Comparison of ENCODE assay signal across 21 cellular contexts in the genomic region with DNA sequence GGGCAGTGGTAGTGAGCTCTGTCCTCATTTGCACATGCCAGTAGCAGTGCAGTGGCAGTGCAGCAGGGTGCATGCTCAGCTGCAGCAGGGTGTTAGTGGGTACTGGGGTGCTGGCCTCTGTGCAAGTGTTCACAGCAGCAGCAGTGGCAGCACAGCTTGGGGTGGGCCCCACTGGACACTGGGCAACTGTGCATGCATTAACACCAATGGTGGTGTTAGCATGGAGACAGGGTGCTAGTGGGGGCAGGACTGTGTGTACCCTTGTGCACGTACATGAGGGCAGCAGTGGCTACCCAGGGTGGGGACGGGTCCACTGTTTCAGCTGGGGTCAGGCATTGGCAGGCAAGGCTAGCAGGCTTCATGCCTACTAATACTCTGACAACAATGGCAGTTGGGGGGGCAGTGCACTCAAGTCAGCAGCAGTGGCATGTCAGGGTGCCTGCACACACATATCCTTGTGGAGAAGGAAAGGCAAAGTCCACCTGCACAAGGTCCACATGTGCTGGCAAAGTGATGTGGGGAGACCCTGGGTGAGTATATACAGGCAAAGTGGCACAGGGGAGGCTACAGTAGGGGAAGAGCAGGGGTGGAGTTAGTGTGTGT.
DNase-seq lines count a peak whose midpoint lies in the region; ATAC-seq, FAIRE-seq and TF ChIP-seq lines count a peak whose summit lies in the region.
"Had no signal": no experiment of that assay in that cellular context is flagged by ENCODE, and none has a peak within 500 bp of the region (broad histone marks: within the 10 kb centered on the region; RNA-seq: fewer than 3 reads in every experiment).

No MANE protein-coding gene starts in this region.

- no peak overlapping the region for H2BK5ac ChIP-seq in IMR-90 (ENCODE audit: low read depth, low read length, poor library complexity, severe bottlenecking)
- H2BK5ac ChIP-seq in neuronal stem cell (ENCODE audit: low read length), result no peak overlapping the region

- no peak for FAIRE-seq in HepG2 (lab: Jason Lieb, UNC)
- FAIRE-seq: A204.1, GM12878, GM19239 had no signal

- TF ChIP-seq POLR2A in IMR-90 (IDR thresholded peaks at IDR 0.05; ENCODE audit: low read depth, low read length) (no peak), HepG2 (IDR thresholded peaks at IDR 0.05; ENCODE audit: insufficient read depth in 1 of 2, low read depth in 2 of 2, low read length in 2 of 2) (no peak)

- no peak overlapping the region for H2BK15ac ChIP-seq in IMR-90 (ENCODE audit: low read depth, low read length)
- no peak overlapping the region for H2BK15ac ChIP-seq in neuronal stem cell (ENCODE audit: low read length)

- H4K5ac ChIP-seq in IMR-90 (ENCODE audit: low read depth, low read length), result no peak overlapping the region

- no peak overlapping the region for H2AK5ac ChIP-seq in IMR-90 (ENCODE audit: low read depth, low read length)
- peak overlapping the region; percentile 49 for H2AK5ac ChIP-seq in neuronal stem cell (ENCODE audit: low read depth, low read length)

- no peak for ATAC-seq in IMR-90 (ENCODE audit: low read depth)
- peak; percentile 35 for ATAC-seq in HepG2
- ATAC-seq in upper lobe of right lung, result peak; percentile 13
- ATAC-seq: GM12878 had no signal

- H2BK20ac ChIP-seq in IMR-90 (ENCODE audit: low read depth, low read length), result no peak overlapping the region

- H3K4me3 ChIP-seq in IMR-90 (ENCODE audit: insufficient read depth, low read depth, low read length) (no peak overlapping the region), HepG2 (replicated peaks in 1 of 3; ENCODE audit: insufficient read depth in 1 of 3, low read depth in 2 of 3, low read length in 3 of 3) (no peak overlapping the region), neuronal stem cell (ENCODE audit: low read length in 2 of 2) (peak overlapping the region in 1 of 2 donors; percentile 34), upper lobe of right lung (no peak overlapping the region)
- H3K4me3 ChIP-seq: GM12878, HAP-1 had no signal

- no peaks in the 10 kb centered on the region for H3K79me2 ChIP-seq in HepG2 (ENCODE audit: insufficient read depth, low read length)

- no peak overlapping the region for H3K56ac ChIP-seq in IMR-90 (ENCODE audit: extremely low read depth, insufficient read depth, low read length)

- H3K9me3 ChIP-seq in IMR-90 (ENCODE audit: control insufficient read depth, insufficient read depth, low read length) (no peaks in the 10 kb centered on the region), HepG2 (ENCODE audit: low read length) (no peaks in the 10 kb centered on the region), neuronal stem cell (replicated peaks in 1 of 2; ENCODE audit: control insufficient read depth in 2 of 2, insufficient read depth in 1 of 2, low read depth in 1 of 2, low read length in 2 of 2) (peaks cover 0 to 13% of the 10 kb centered on the region in 2 donors), upper lobe of right lung (no peaks in the 10 kb centered on the region)
- H3K9me3 ChIP-seq: BE2C, HAP-1 had no signal

- TF ChIP-seq EP300 in HepG2 (IDR thresholded peaks at IDR 0.05; ENCODE audit: low read depth in 2 of 2, low read length in 2 of 2) (no peak), HepG2 (CRISPR knock-in tag; IDR thresholded peaks at IDR 0.05; ENCODE audit: borderline replicate concordance) (no peak)

- H3K9me1 ChIP-seq in IMR-90 (ENCODE audit: insufficient read depth, low read length), result no peaks in the 10 kb centered on the region

- H3K4me2 ChIP-seq in IMR-90 (ENCODE audit: low read depth, low read length) (no peak overlapping the region), HepG2 (ENCODE audit: low read depth, low read length) (no peak overlapping the region; the same call in 1 of the 2 replicates), neuronal stem cell (ENCODE audit: insufficient read depth, low read length, poor library complexity, severe bottlenecking) (no peak overlapping the region)

- in situ Hi-C loops in IMR-90 (cut with MboI; ENCODE audit: low sequenced_read_pairs) (no loop called here), HepG2 (cut with HindIII; ENCODE audit: extremely low pct_ligation_motif_present, low pct_unique_long_range_greater_than_20kb) (no loop called here)

- H2BK12ac ChIP-seq in neuronal stem cell (ENCODE audit: low read length), result no peak overlapping the region

- no peaks in the 10 kb centered on the region for H3K4me1 ChIP-seq in IMR-90 (ENCODE audit: control insufficient read depth, insufficient read depth, low read length)
- H3K4me1 ChIP-seq in HepG2 (ENCODE audit: insufficient read depth, low read length), result peaks cover 17% of the 10 kb centered on the region
- H3K4me1 ChIP-seq in neuronal stem cell (ENCODE audit: control insufficient read depth in 2 of 2, insufficient read depth in 1 of 2, low read depth in 1 of 2, low read length in 2 of 2), result peaks cover 0 to 2% of the 10 kb centered on the region in 2 donors
- H3K4me1 ChIP-seq in upper lobe of right lung, result no peaks in the 10 kb centered on the region
- H3K4me1 ChIP-seq: BE2C, HAP-1 had no signal

- H4K8ac ChIP-seq in IMR-90 (ENCODE audit: low read depth in 2 of 2, low read length in 2 of 2), result no peak overlapping the region
- peak overlapping the region; percentile 97 for H4K8ac ChIP-seq in neuronal stem cell (ENCODE audit: low read depth, low read length)

- TF ChIP-seq CTCF in IMR-90 (conservative IDR thresholded peaks at IDR 0.05; ENCODE audit: low read depth, low read length) (no peak), HepG2 (CRISPR knock-in tag; IDR thresholded peaks at IDR 0.05) (no peak), upper lobe of right lung (IDR thresholded peaks at IDR 0.05) (no peak)

- BruUV-seq in IMR-90 (replicated peaks; lab: Mats Ljungman, UMichigan) (no TSS peak), HepG2 (replicated peaks; lab: Mats Ljungman, UMichigan) (no TSS peak)

- H3K27me3 ChIP-seq in IMR-90 (ENCODE audit: control insufficient read depth, insufficient read depth, low read length) (peaks cover 12% of the 10 kb centered on the region), HepG2 (ENCODE audit: control insufficient read depth in 1 of 2, insufficient read depth in 2 of 2, low read length in 2 of 2) (peaks cover 2 to 6% of the 10 kb centered on the region in 2 experiments), neuronal stem cell (ENCODE audit: control insufficient read depth in 3 of 3, insufficient read depth in 3 of 3, low read depth in 1 of 3, low read length in 3 of 3) (no peaks in the 10 kb centered on the region), upper lobe of right lung (peaks cover 5% of the 10 kb centered on the region)

- no peak overlapping the region for H2BK120ac ChIP-seq in IMR-90 (ENCODE audit: low read depth, low read length)
- no peak overlapping the region for H2BK120ac ChIP-seq in neuronal stem cell (ENCODE audit: low read depth, low read length)

- H3K27ac ChIP-seq in IMR-90 (ENCODE audit: insufficient read depth, low read length), result no peak overlapping the region
- H3K27ac ChIP-seq in HepG2 (ENCODE audit: extremely low read length, insufficient read depth, low read length), result no peak overlapping the region
- H3K27ac ChIP-seq in neuronal stem cell (replicated peaks; ENCODE audit: low read length), result no peak overlapping the region
- no peak overlapping the region for H3K27ac ChIP-seq in upper lobe of right lung

- H3K18ac ChIP-seq in IMR-90 (ENCODE audit: low read depth, low read length), result no peak overlapping the region
- peak overlapping the region; percentile 54 for H3K18ac ChIP-seq in neuronal stem cell (ENCODE audit: low read length)

- H4K20me1 ChIP-seq in IMR-90 (ENCODE audit: insufficient read depth, low read length), result no peaks in the 10 kb centered on the region
- no peaks in the 10 kb centered on the region for H4K20me1 ChIP-seq in HepG2 (ENCODE audit: insufficient read depth, low read length)

- TF ChIP-seq RAD21 in IMR-90 (IDR thresholded peaks at IDR 0.05; ENCODE audit: low read length) (no peak), HepG2 (CRISPR knock-in tag; IDR thresholded peaks at IDR 0.05) (no peak)

- H3K4ac ChIP-seq in IMR-90 (ENCODE audit: low read depth, low read length) (no peak overlapping the region), neuronal stem cell (ENCODE audit: low read length) (no peak overlapping the region)

- H4K91ac ChIP-seq in IMR-90 (ENCODE audit: insufficient read depth, low read depth, low read length), result no peak overlapping the region
- H4K91ac ChIP-seq in neuronal stem cell (ENCODE audit: low read depth, low read length, poor library complexity), result no peak overlapping the region

- WGBS in IMR-90 (ENCODE audit: extremely low coverage in 2 of 2, insufficient read length in 1 of 2), 2 experiments, result no CpG with 5 or more reads among the region's 2 CpGs
- WGBS in HepG2 (ENCODE audit: low lambda C conversion rate), result 25% methylated on average over 2 of the region's 2 CpGs
- no CpG with 5 or more reads among the region's 2 CpGs for WGBS in neuronal stem cell (ENCODE audit: extremely low coverage in 2 of 2, insufficient read length in 2 of 2, insufficient replicate concordance in 1 of 2), 2 donors

- H3K23ac ChIP-seq in IMR-90 (ENCODE audit: low read depth, low read length) (no peak overlapping the region), neuronal stem cell (ENCODE audit: low read depth, low read length, poor library complexity) (no peak overlapping the region)

- dilution Hi-C loops in IMR-90 (cut with HindIII; ENCODE audit: low sequenced_read_pairs, unreplicated experiment), result no loop called here

- H2AFZ ChIP-seq in IMR-90 (replicated peaks; ENCODE audit: low read length, poor library complexity), result peak overlapping the region; percentile 24
- H2AFZ ChIP-seq in HepG2 (ENCODE audit: low read length), result no peak overlapping the region
- no peak overlapping the region for H2AFZ ChIP-seq in neuronal stem cell (ENCODE audit: low read length)

- POLR2A ChIA-PET in IMR-90 (lab: Charles Lee; ENCODE audit: unreplicated experiment), result no interaction called here
- POLR2A ChIA-PET in HepG2 (lab: Yijun Ruan, JAX), result no interaction called here

- H3K9ac ChIP-seq in IMR-90 (ENCODE audit: low read depth, low read length) (no peak overlapping the region), HepG2 (ENCODE audit: insufficient read depth, low read depth, low read length) (no peak overlapping the region), neuronal stem cell (ENCODE audit: low read depth, low read length, poor library complexity) (peak overlapping the region; percentile 75)

- CTCF ChIA-PET in IMR-90 (lab: Yijun Ruan, JAX) (no interaction called here), HepG2 (lab: Yijun Ruan, JAX; ENCODE audit: low intra/inter-chr PET ratio, low total read pairs) (no interaction called here)

- H3K79me1 ChIP-seq in IMR-90 (ENCODE audit: low read depth in 1 of 2, low read length in 2 of 2) (no peaks in the 10 kb centered on the region), neuronal stem cell (ENCODE audit: low read depth, low read length) (no peaks in the 10 kb centered on the region)

- no peak overlapping the region for H3K14ac ChIP-seq in IMR-90 (replicated peaks; ENCODE audit: low read depth, low read length)
- H3K14ac ChIP-seq in neuronal stem cell (ENCODE audit: low read length), result peak overlapping the region; percentile 60

- no peak for DNase-seq in IMR-90
- no peak for DNase-seq in HepG2 (ENCODE audit: low spot score)
- DNase-seq in neuronal stem cell (ENCODE audit: low spot score), result no peak
- DNase-seq in upper lobe of right lung, result no peak
- DNase-seq in globus pallidus (ENCODE audit: low spot score), result no peak
- DNase-seq in epidermal melanocyte (ENCODE audit: insufficient read length, low spot score), result no peak
- DNase-seq in islet precursor cell, result no peak
- DNase-seq: ACHN; BE2C; C1 segment of cervical spinal cord; CD4-positive, CD25-positive, alpha-beta regulatory T cell; CD8-positive, alpha-beta memory T cell; COR-L47; DMS 273 treated with DMSO at 0.1 percent for 48 hours; DMS53; DND-41; EL had no signal

- no peaks in the 10 kb centered on the region for H3K36me3 ChIP-seq in IMR-90 (ENCODE audit: control insufficient read depth, insufficient read depth, low read length)
- H3K36me3 ChIP-seq in HepG2 (replicated peaks in 1 of 2; ENCODE audit: control insufficient read depth in 1 of 2, insufficient read depth in 2 of 2, low read length in 2 of 2), result no peaks in the 10 kb centered on the region
- no peaks in the 10 kb centered on the region for H3K36me3 ChIP-seq in neuronal stem cell (replicated peaks in 1 of 2; ENCODE audit: control insufficient read depth in 2 of 2, insufficient read depth in 2 of 2, low read length in 2 of 2)
- no peaks in the 10 kb centered on the region for H3K36me3 ChIP-seq in upper lobe of right lung
- H3K36me3 ChIP-seq: BE2C, HAP-1 had no signal

- intact Hi-C loops in IMR-90 (cut with micrococcal nuclease) (no loop called here), HepG2 (cut with micrococcal nuclease; ENCODE audit: unreplicated experiment) (no loop called here), upper lobe of right lung (cut with DNase I) (no loop called here)

- no peak overlapping the region for H2AK9ac ChIP-seq in IMR-90 (replicated peaks; ENCODE audit: low read depth, low read length, poor library complexity)
